In the genomic region with DNA sequence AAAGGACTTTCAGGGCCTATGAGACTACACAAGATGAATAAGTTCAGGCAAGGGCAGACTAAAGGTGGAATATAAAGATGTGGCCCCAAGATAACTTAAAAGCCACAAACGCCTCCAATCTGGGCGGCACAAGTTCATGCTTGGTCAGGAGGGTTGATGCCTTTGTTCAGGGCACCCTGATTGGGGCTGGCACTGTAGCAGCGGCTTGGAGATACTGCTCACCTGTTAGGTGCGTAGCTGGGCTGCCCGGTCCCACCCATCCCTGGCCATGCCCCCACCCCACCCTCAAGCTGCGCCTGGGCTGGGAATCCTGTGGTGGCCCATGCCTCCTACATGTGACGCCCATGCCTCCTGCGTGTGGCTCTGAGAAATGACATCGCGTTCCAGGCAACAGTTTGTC, we compare ENCODE assay signal across 34 cellular contexts. TPM values are rescaled to one million over a fixed set of nuclear protein-coding genes. Genes with fewer than 3 reads are reported as not detected.
"Had no signal": no experiment of that assay in that cellular context is flagged by ENCODE, and none has a peak within 500 bp of the region (broad histone marks: within the 10 kb centered on the region; RNA-seq: fewer than 3 reads in every experiment).

No MANE protein-coding gene starts in this region.

- H3K27ac ChIP-seq: heart left ventricle, left lung, ovary, right atrium auricular region, right lobe of liver, stomach, testis, thyroid gland, transverse colon, upper lobe of left lung had no signal

- H3K9me3 ChIP-seq: heart left ventricle, left lung, mucosa of descending colon, ovary, right atrium auricular region, right lobe of liver, stomach, testis, thyroid gland, transverse colon, upper lobe of left lung had no signal

- H3K27me3 ChIP-seq: ovary, right atrium auricular region, right lobe of liver, testis, thyroid gland, transverse colon, upper lobe of left lung had no signal

- FAIRE-seq: islet of Langerhans, kidney, urothelium cell line had no signal

- ATAC-seq: heart left ventricle; left colon; left lung; mucosa of descending colon; naive thymus-derived CD4-positive, alpha-beta T cell; stimulated activated naive B cell treated with anti-CD40 and anti-IgM and Interleukin-4, amounts not matched to agents 10 μg/mL and 1 μg/mL and 100 μg/mL, for 72 hours; stimulated activated naive CD8-positive, alpha-beta T cell treated with anti-CD3 and anti-CD28 coated beads, Interleukin-15, Interleukin-2, amounts not matched to agents 100 U/mL and 50 U/mL, for 24 hours had no signal

- H3K36me3 ChIP-seq: heart left ventricle, left lung, ovary, right atrium auricular region, right lobe of liver, stomach, thyroid gland, transverse colon, upper lobe of left lung had no signal

- H3K4me1 ChIP-seq: heart left ventricle, right atrium auricular region, right lobe of liver, testis, thyroid gland, transverse colon had no signal

- DNase-seq: heart left ventricle; hypothalamus; immature natural killer cell; kidney; left colon; left lung; mesendoderm; midbrain; mucosa of descending colon; naive thymus-derived CD4-positive, alpha-beta T cell; nucleus accumbens; ovary; right lobe of liver; stimulated activated CD4-positive, alpha-beta T cell treated with anti-CD3 and anti-CD28 coated beads, Interleukin-12 subunit alpha, Interleukin-12 subunit beta, amount 100 ng/mL, for 4 hours; stimulated activated CD4-positive, alpha-beta T cell treated with anti-CD3 and anti-CD28 coated beads, Interleukin-15, amount 100 ng/mL, for 24 hours; stimulated activated CD4-positive, alpha-beta T cell treated with anti-CD3 and anti-CD28 coated beads, Interleukin-2, amount 100 ng/mL, for 24 hours; stimulated activated CD4-positive, alpha-beta T cell treated with anti-CD3 and anti-CD28 coated beads, Interleukin-4, amount 100 ng/mL, for 1 hour; stimulated activated naive B cell treated with anti-CD40 and anti-IgM and Interleukin-4, amounts not matched to agents 10 μg/mL and 1 μg/mL and 100 μg/mL, for 72 hours; stimulated activated naive CD8-positive, alpha-beta T cell treated with anti-CD3 and anti-CD28 coated beads, Interleukin-15, Interleukin-2, amounts not matched to agents 100 U/mL and 50 U/mL, for 24 hours; stomach; testis; thyroid gland; transverse colon had no signal

- H3K4me3 ChIP-seq: heart left ventricle, left lung, lung, mucosa of descending colon, ovary, right atrium auricular region, right lobe of liver, stomach, testis, thyroid gland, transverse colon, upper lobe of left lung had no signal

RNA-seq across cellular contexts. Expression of gene SLC13A2, which starts 12.5 kb away (rescaled TPM):
- total RNA-seq: heart left ventricle; left lung; myocyte; naive thymus-derived CD4-positive, alpha-beta T cell; neural crest cell; pulmonary artery endothelial cell; renal cortical epithelial cell; right atrium auricular region; skeletal muscle tissue; thyroid gland had no signal
- polyA plus RNA-seq: immature natural killer cell; naive thymus-derived CD4-positive, alpha-beta T cell; ovary had no signal

RNA-seq across cellular contexts. Expression of gene FOXN1, which starts 45.2 kb away (rescaled TPM):
- total RNA-seq: heart left ventricle; kidney; liver; myocyte; naive thymus-derived CD4-positive, alpha-beta T cell; neural crest cell; ovary; pulmonary artery endothelial cell; renal cortical epithelial cell; right atrium auricular region; right lobe of liver; skeletal muscle tissue had no signal
- polyA plus RNA-seq: heart left ventricle; immature natural killer cell; liver; naive thymus-derived CD4-positive, alpha-beta T cell; ovary had no signal
